Comparison of ENCODE assay signal across 26 cellular contexts in genomic region chr22:47888807-47889206, GRCh38.
"Had no signal": no experiment of that assay in that cellular context is flagged by ENCODE, and none has a peak within 500 bp of the region (broad histone marks: within the 10 kb centered on the region; RNA-seq: fewer than 3 reads in every experiment).

No MANE protein-coding gene starts in this region.

- ATAC-seq: left lobe of liver; left ventricle myocardium superior; lower lobe of right lung; natural killer cell; pancreas; right cardiac atrium; sciatic nerve; stimulated activated memory B cell treated with anti-CD40 and anti-IgM and Interleukin-4, amounts not matched to agents 10 μg/mL and 1 μg/mL and 100 μg/mL, for 72 hours; stimulated activated naive CD8-positive, alpha-beta T cell treated with anti-CD3 and anti-CD28 coated beads, Interleukin-15, amount 100 ng/mL, for 72 hours had no signal

- H3K4me2 ChIP-seq: hepatocyte had no signal

- DNase-seq: islet precursor cell; left ventricle myocardium superior; lower lobe of right lung; mammary epithelial cell; mesenchymal stem cell; natural killer cell; nephron progenitor cell; pancreas; posterior cingulate gyrus; right cardiac atrium; small intestine; stimulated activated CD4-positive, alpha-beta T cell treated with anti-CD3 and anti-CD28 coated beads, Interleukin-1b, Interleukin-23, amount 100 ng/mL, for 48 hours; stimulated activated CD4-positive, alpha-beta T cell treated with anti-CD3 and anti-CD28 coated beads, Interleukin-2, amount 100 ng/mL, for 48 hours; stimulated activated CD4-positive, alpha-beta T cell treated with anti-CD3 and anti-CD28 coated beads, Interleukin-4, amount 100 ng/mL, for 4 hours; stimulated activated CD8-positive, alpha-beta memory T cell treated with anti-CD3 and anti-CD28 coated beads, Interleukin-4, amount 100 ng/mL, for 48 hours; stimulated activated naive CD4-positive, alpha-beta T cell treated with Interleukin-2 at 50 U/mL for 16 hours; stimulated activated naive CD8-positive, alpha-beta T cell treated with anti-CD3 and anti-CD28 coated beads, Interleukin-15, amount 100 ng/mL, for 72 hours; substantia nigra; uterus had no signal

- H3K9me3 ChIP-seq: lower lobe of right lung, pancreas, prostate gland, uterus had no signal

- H3K9me3 Mint-ChIP-seq: natural killer cell, type B pancreatic cell had no signal

- H3K27ac ChIP-seq: hepatocyte, lower lobe of right lung, pancreas, prostate gland, tibial nerve, uterus had no signal

- H3K27ac Mint-ChIP-seq: natural killer cell; nephron progenitor cell; stimulated activated memory B cell treated with anti-CD40 and anti-IgM and Interleukin-4, amounts not matched to agents 10 μg/mL and 1 μg/mL and 100 μg/mL, for 72 hours; stimulated activated naive CD8-positive, alpha-beta T cell treated with anti-CD3 and anti-CD28 coated beads, Interleukin-15, amount 100 ng/mL, for 72 hours; type B pancreatic cell had no signal

- H3K36me3 Mint-ChIP-seq: natural killer cell; stimulated activated memory B cell treated with anti-CD40 and anti-IgM and Interleukin-4, amounts not matched to agents 10 μg/mL and 1 μg/mL and 100 μg/mL, for 72 hours; type B pancreatic cell had no signal

- H2AFZ ChIP-seq: hepatocyte had no signal

- H3K4me3 Mint-ChIP-seq: natural killer cell; nephron progenitor cell; stimulated activated memory B cell treated with anti-CD40 and anti-IgM and Interleukin-4, amounts not matched to agents 10 μg/mL and 1 μg/mL and 100 μg/mL, for 72 hours; stimulated activated naive CD8-positive, alpha-beta T cell treated with anti-CD3 and anti-CD28 coated beads, Interleukin-15, amount 100 ng/mL, for 72 hours; type B pancreatic cell had no signal

- H3K27me3 Mint-ChIP-seq: stimulated activated memory B cell treated with anti-CD40 and anti-IgM and Interleukin-4, amounts not matched to agents 10 μg/mL and 1 μg/mL and 100 μg/mL, for 72 hours; type B pancreatic cell had no signal

- H3K4me1 Mint-ChIP-seq: natural killer cell; nephron progenitor cell; stimulated activated memory B cell treated with anti-CD40 and anti-IgM and Interleukin-4, amounts not matched to agents 10 μg/mL and 1 μg/mL and 100 μg/mL, for 72 hours; stimulated activated naive CD8-positive, alpha-beta T cell treated with anti-CD3 and anti-CD28 coated beads, Interleukin-15, amount 100 ng/mL, for 72 hours had no signal

- H3K4me3 ChIP-seq: hepatocyte, lower lobe of right lung, pancreas, prostate gland, tibial nerve, uterus had no signal

- H3K4me1 ChIP-seq: lower lobe of right lung, pancreas, prostate gland, tibial nerve, uterus had no signal

- H3K79me2 ChIP-seq: hepatocyte had no signal

- H3K27me3 ChIP-seq: hepatocyte, tibial nerve, uterus had no signal

- H3K36me3 ChIP-seq: lower lobe of right lung, pancreas, prostate gland, tibial nerve, uterus had no signal
